Comparison of ENCODE assay signal across 1 cellular context in genomic region chr20:64045346-64046011, GRCh38.
TF ChIP-seq lines count a peak whose summit lies in the region.

No MANE protein-coding gene starts in this region.

TF ChIP-seq in HepG2, 621 proteins besides CTCF, POLR2A, EP300 and RAD21 (continued from another document):
- TF ChIP-seq BCL3 (CRISPR knock-in tag; IDR thresholded peaks at IDR 0.05) (0 out of 2 replicates have a peak, but pooled peaks have one; percentile 37), ERF (CRISPR knock-in tag; IDR thresholded peaks at IDR 0.05) (no peak), LCORL (IDR thresholded peaks at IDR 0.05) (no peak), LCORL (CRISPR knock-in tag; IDR thresholded peaks at IDR 0.05) (0 out of 2 replicates have a peak, but pooled peaks have one; percentile 36), HCFC1 (IDR thresholded peaks at IDR 0.05; ENCODE audit: low read depth, low read length) (no peak; the same call in 1 of the 2 replicates), YY1 (IDR thresholded peaks at IDR 0.05; ENCODE audit: insufficient read depth, insufficient replicate concordance, low read depth, low read length) (no peak), CEBPG (CRISPR knock-in tag; IDR thresholded peaks at IDR 0.05) (no peak), CC2D1A (CRISPR knock-in tag; IDR thresholded peaks at IDR 0.05) (no peak), RFXANK (CRISPR knock-in tag; IDR thresholded peaks at IDR 0.05) (no peak), ZBTB49 (CRISPR knock-in tag; IDR thresholded peaks at IDR 0.05; ENCODE audit: borderline replicate concordance) (no peak)
